In genomic region chr10:110042891-110043290, GRCh38 we compare ENCODE assay signal across 18 cellular contexts.
"Had no signal": no experiment of that assay in that cellular context is flagged by ENCODE, and none has a peak within 500 bp of the region (broad histone marks: within the 10 kb centered on the region; RNA-seq: fewer than 3 reads in every experiment).

No MANE protein-coding gene starts in this region.

- H3K9me3 ChIP-seq: esophagus muscularis mucosa, prostate gland, suprapubic skin had no signal

- H3K9me3 Mint-ChIP-seq: activated T-helper 17 cell treated with anti-CD3 and anti-CD28 coated beads, Interleukin-2, amount 50 U/mL, for 72 hours had no signal

- ATAC-seq: activated T-helper 17 cell treated with anti-CD3 and anti-CD28 coated beads, Interleukin-2, amount 50 U/mL, for 72 hours; SK-N-SH treated with all-trans-retinoic acid at 6 μM for 48 hours; WTC11 had no signal

- DNase-seq: activated CD4-positive, alpha-beta T cell treated with anti-CD3 and anti-CD28 coated beads, Interleukin-2, amount 10 ng/mL, durations not matched to agents 24 days and 14 days; activated naive CD4-positive, alpha-beta T cell treated with anti-CD3 and anti-CD28 coated beads, Interleukin-2, amount 10 ng/mL, durations not matched to agents 7 days and 5 days; cerebellar nuclear complex; endodermal cell; naive B cell; nucleus accumbens; sigmoid colon; stimulated activated CD4-positive, alpha-beta T cell treated with anti-CD3 and anti-CD28 coated beads, Interleukin-12 subunit alpha, Interleukin-12 subunit beta, amount 100 ng/mL, for 4 hours; stimulated activated naive CD4-positive, alpha-beta T cell treated with Interleukin-2 at 50 U/mL for 16 hours; upper lobe of left lung had no signal

- H3K27me3 Mint-ChIP-seq: activated CD4-positive, alpha-beta T cell treated with anti-CD3 and anti-CD28 coated beads, Interleukin-2, amount 10 ng/mL, durations not matched to agents 24 days and 14 days; activated naive CD4-positive, alpha-beta T cell treated with anti-CD3 and anti-CD28 coated beads, Interleukin-2, amount 10 ng/mL, durations not matched to agents 7 days and 5 days; activated T-helper 17 cell treated with anti-CD3 and anti-CD28 coated beads, Interleukin-2, amount 50 U/mL, for 72 hours; brain; naive B cell had no signal

- H3K27me3 ChIP-seq: esophagus muscularis mucosa, sigmoid colon, suprapubic skin, upper lobe of left lung had no signal

- H3K4me3 ChIP-seq: esophagus muscularis mucosa, lung, prostate gland, sigmoid colon, suprapubic skin, upper lobe of left lung had no signal

- H3K27ac Mint-ChIP-seq: activated CD4-positive, alpha-beta T cell treated with anti-CD3 and anti-CD28 coated beads, Interleukin-2, amount 10 ng/mL, durations not matched to agents 24 days and 14 days; activated naive CD4-positive, alpha-beta T cell treated with anti-CD3 and anti-CD28 coated beads, Interleukin-2, amount 10 ng/mL, durations not matched to agents 7 days and 5 days; brain; endodermal cell; WTC11 had no signal

- H3K4me3 Mint-ChIP-seq: activated CD4-positive, alpha-beta T cell treated with anti-CD3 and anti-CD28 coated beads, Interleukin-2, amount 10 ng/mL, durations not matched to agents 24 days and 14 days; activated naive CD4-positive, alpha-beta T cell treated with anti-CD3 and anti-CD28 coated beads, Interleukin-2, amount 10 ng/mL, durations not matched to agents 7 days and 5 days; brain; endodermal cell; naive B cell; WTC11 had no signal

- H3K36me3 ChIP-seq: esophagus muscularis mucosa, prostate gland, sigmoid colon, suprapubic skin, upper lobe of left lung had no signal

- H3K4me1 ChIP-seq: prostate gland had no signal

- H3K27ac ChIP-seq: esophagus muscularis mucosa, prostate gland, sigmoid colon, suprapubic skin, upper lobe of left lung had no signal
